In the genomic region with DNA sequence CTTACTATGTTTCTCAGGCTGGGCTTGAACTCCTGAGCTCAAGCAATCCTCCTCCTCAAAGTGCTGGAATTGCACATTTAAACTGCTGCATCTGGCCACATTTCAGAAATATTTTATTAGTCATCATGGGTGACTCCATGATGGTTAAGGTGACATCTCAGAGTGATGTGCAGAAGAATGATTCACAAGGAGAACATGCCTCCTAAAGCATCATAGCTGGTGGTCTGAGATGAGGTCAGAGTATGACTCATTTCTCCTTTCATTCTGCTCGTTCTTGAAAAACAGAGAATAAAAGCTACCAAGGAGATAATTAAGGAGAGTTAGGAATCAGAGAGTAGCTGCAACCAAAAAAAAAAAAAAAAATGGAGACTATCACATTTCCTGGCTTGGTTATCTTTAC, we compare ENCODE assay signal across 15 cellular contexts.
A peak's percentile ranks its signal among the peaks of the same experiment; 100 is the strongest.
DNase-seq lines count a peak whose midpoint lies in the region; ATAC-seq, FAIRE-seq and TF ChIP-seq lines count a peak whose summit lies in the region.
"Had no signal": no experiment of that assay in that cellular context is flagged by ENCODE, and none has a peak within 500 bp of the region (broad histone marks: within the 10 kb centered on the region; RNA-seq: fewer than 3 reads in every experiment).

No MANE protein-coding gene starts in this region.

- H3K4me1 Mint-ChIP-seq in activated CD4-positive, alpha-beta memory T cell treated with anti-CD3 and anti-CD28 coated beads for 36 hours (ENCODE audit: low read depth) = peaks cover 4% of the 10 kb centered on the region
- peaks cover 6% of the 10 kb centered on the region for H3K4me1 Mint-ChIP-seq in activated CD4-positive, alpha-beta memory T cell treated with anti-CD3 and anti-CD28 coated beads, Interleukin-2, amount 10 ng/mL, durations not matched to agents 7 days and 5 days
- peaks cover 19% of the 10 kb centered on the region for H3K4me1 Mint-ChIP-seq in astrocyte (ENCODE audit: low read depth, unreplicated experiment)
- H3K4me1 Mint-ChIP-seq: immature natural killer cell had no signal

- POLR2A ChIA-PET in activated CD4-positive, alpha-beta memory T cell treated with anti-CD3 and anti-CD28 coated beads for 36 hours (lab: Charles Lee) = interaction anchor here (0.8 to 1.2 kb wide), 3 partner anchors 10 to 1195 kb away, joined by 3 to 5 read pairs (median 3); no protein-coding TSS in a partner anchor
- POLR2A ChIA-PET in activated CD4-positive, alpha-beta memory T cell treated with anti-CD3 and anti-CD28 coated beads, Interleukin-2, amount 10 ng/mL, durations not matched to agents 7 days and 5 days (lab: Charles Lee) = no interaction called here

- no peak overlapping the region for H3K4me3 ChIP-seq in astrocyte (ENCODE audit: insufficient read depth, low read depth, low read length)
- H3K4me3 ChIP-seq in skeletal muscle cell (ENCODE audit: low read depth, low read length) = no peak overlapping the region
- no peak overlapping the region for H3K4me3 ChIP-seq in MM.1S (ENCODE audit: low read length)
- H3K4me3 ChIP-seq: ovary, transverse colon had no signal

- H3K27ac Mint-ChIP-seq in activated CD4-positive, alpha-beta memory T cell treated with anti-CD3 and anti-CD28 coated beads for 36 hours = no peak overlapping the region
- no peak overlapping the region for H3K27ac Mint-ChIP-seq in activated CD4-positive, alpha-beta memory T cell treated with anti-CD3 and anti-CD28 coated beads, Interleukin-2, amount 10 ng/mL, durations not matched to agents 7 days and 5 days
- peak overlapping the region; percentile 100 for H3K27ac Mint-ChIP-seq in astrocyte (ENCODE audit: unreplicated experiment)
- H3K27ac Mint-ChIP-seq: immature natural killer cell had no signal

- ATAC-seq in GM21529 (IDR thresholded peaks at IDR 0.05; ENCODE audit: unreplicated experiment) = no peak

- no peaks in the 10 kb centered on the region for H3K9me3 ChIP-seq in astrocyte (ENCODE audit: insufficient read depth, low read depth, low read length)
- H3K9me3 ChIP-seq in MM.1S (replicated peaks; ENCODE audit: insufficient read depth, low read length) = no peaks in the 10 kb centered on the region
- H3K9me3 ChIP-seq: ovary, transverse colon had no signal

- H3K27me3 ChIP-seq in astrocyte (ENCODE audit: insufficient read depth, low read length) (no peaks in the 10 kb centered on the region), MM.1S (replicated peaks; ENCODE audit: insufficient read depth, low read length) (no peaks in the 10 kb centered on the region)
- H3K27me3 ChIP-seq: ovary, transverse colon had no signal

- CTCF ChIA-PET in activated CD4-positive, alpha-beta memory T cell treated with anti-CD3 and anti-CD28 coated beads for 36 hours (lab: Charles Lee) = interaction anchor here (0.7 kb wide), 1 partner anchor 100 kb away, joined by 3 read pairs; no protein-coding TSS in a partner anchor
- CTCF ChIA-PET in activated CD4-positive, alpha-beta memory T cell treated with anti-CD3 and anti-CD28 coated beads, Interleukin-2, amount 10 ng/mL, durations not matched to agents 7 days and 5 days (lab: Charles Lee) = no interaction called here

- H3K4me1 ChIP-seq in astrocyte (ENCODE audit: insufficient read depth, low read length) (peaks cover 4% of the 10 kb centered on the region), MM.1S (ENCODE audit: low read length) (no peaks in the 10 kb centered on the region)
- H3K4me1 ChIP-seq: transverse colon had no signal

- DNase-seq in activated CD4-positive, alpha-beta memory T cell treated with anti-CD3 and anti-CD28 coated beads for 36 hours = peak; percentile 11
- no peak for DNase-seq in activated CD4-positive, alpha-beta memory T cell treated with anti-CD3 and anti-CD28 coated beads, Interleukin-2, amount 10 ng/mL, durations not matched to agents 7 days and 5 days
- DNase-seq in HS-5 (ENCODE audit: low read depth) = peak; percentile 83
- no peak for DNase-seq in astrocyte (ENCODE audit: low read depth)
- DNase-seq in skeletal muscle cell (ENCODE audit: low read depth) = peak; percentile 86
- DNase-seq in MM.1S = no peak
- DNase-seq in T-helper 9 cell = no peak
- DNase-seq: DMS79 treated with DMSO at 0.1 percent for 48 hours, foreskin melanocyte, immature natural killer cell, midbrain, NCI-H1930, ovary, transverse colon had no signal

- H4K20me1 ChIP-seq in astrocyte (ENCODE audit: insufficient read depth, low read length) (no peaks in the 10 kb centered on the region), MM.1S (ENCODE audit: insufficient read depth, low read length) (no peaks in the 10 kb centered on the region)

- H3K36me3 ChIP-seq in astrocyte (ENCODE audit: insufficient read depth, low read length) (no peaks in the 10 kb centered on the region), MM.1S (replicated peaks; ENCODE audit: insufficient read depth, low read length) (no peaks in the 10 kb centered on the region)
- H3K36me3 ChIP-seq: ovary, transverse colon had no signal

- peak overlapping the region; percentile 73 for H3K4me2 ChIP-seq in astrocyte (ENCODE audit: low read length)
- H3K4me2 ChIP-seq in MM.1S (ENCODE audit: low read depth, low read length) = no peak overlapping the region

- no peaks in the 10 kb centered on the region for H3K9me3 Mint-ChIP-seq in activated CD4-positive, alpha-beta memory T cell treated with anti-CD3 and anti-CD28 coated beads for 36 hours
- H3K9me3 Mint-ChIP-seq in activated CD4-positive, alpha-beta memory T cell treated with anti-CD3 and anti-CD28 coated beads, Interleukin-2, amount 10 ng/mL, durations not matched to agents 7 days and 5 days = no peaks in the 10 kb centered on the region
- peaks cover 1% of the 10 kb centered on the region for H3K9me3 Mint-ChIP-seq in astrocyte (ENCODE audit: unreplicated experiment)

- no peak for FAIRE-seq in astrocyte (lab: Jason Lieb, UNC)

- no peak overlapping the region for H3K4me3 Mint-ChIP-seq in activated CD4-positive, alpha-beta memory T cell treated with anti-CD3 and anti-CD28 coated beads for 36 hours
- H3K4me3 Mint-ChIP-seq in activated CD4-positive, alpha-beta memory T cell treated with anti-CD3 and anti-CD28 coated beads, Interleukin-2, amount 10 ng/mL, durations not matched to agents 7 days and 5 days = no peak overlapping the region
- peak overlapping the region; percentile 46 for H3K4me3 Mint-ChIP-seq in astrocyte (ENCODE audit: unreplicated experiment)
- H3K4me3 Mint-ChIP-seq: immature natural killer cell had no signal

- H3K9ac ChIP-seq in astrocyte (ENCODE audit: low read length) (peak overlapping the region; percentile 75), MM.1S (ENCODE audit: low read length) (no peak overlapping the region)

- H3K79me2 ChIP-seq in astrocyte (ENCODE audit: insufficient read depth, low read length) (no peaks in the 10 kb centered on the region), MM.1S (ENCODE audit: low read length) (no peaks in the 10 kb centered on the region)

- intact Hi-C loops in activated CD4-positive, alpha-beta memory T cell treated with anti-CD3 and anti-CD28 coated beads for 36 hours (cut with micrococcal nuclease) = loop anchor here (5.0 kb wide), 3 partner anchors 78 to 113 kb away; no protein-coding TSS in a partner anchor

- peaks cover 13% of the 10 kb centered on the region for H3K27me3 Mint-ChIP-seq in activated CD4-positive, alpha-beta memory T cell treated with anti-CD3 and anti-CD28 coated beads for 36 hours
- no peaks in the 10 kb centered on the region for H3K27me3 Mint-ChIP-seq in activated CD4-positive, alpha-beta memory T cell treated with anti-CD3 and anti-CD28 coated beads, Interleukin-2, amount 10 ng/mL, durations not matched to agents 7 days and 5 days
- H3K27me3 Mint-ChIP-seq in astrocyte (ENCODE audit: low read depth, unreplicated experiment) = no peaks in the 10 kb centered on the region

- peak overlapping the region; percentile 87 for H3K27ac ChIP-seq in astrocyte (ENCODE audit: low read depth, low read length)
- H3K27ac ChIP-seq in MM.1S (ENCODE audit: low read length) = no peak overlapping the region
- H3K27ac ChIP-seq: ovary, transverse colon had no signal

- H3K36me3 Mint-ChIP-seq in activated CD4-positive, alpha-beta memory T cell treated with anti-CD3 and anti-CD28 coated beads for 36 hours = no peaks in the 10 kb centered on the region
- H3K36me3 Mint-ChIP-seq in activated CD4-positive, alpha-beta memory T cell treated with anti-CD3 and anti-CD28 coated beads, Interleukin-2, amount 10 ng/mL, durations not matched to agents 7 days and 5 days (ENCODE audit: low read depth) = no peaks in the 10 kb centered on the region
- no peaks in the 10 kb centered on the region for H3K36me3 Mint-ChIP-seq in astrocyte (ENCODE audit: low read depth, unreplicated experiment)
- H3K36me3 Mint-ChIP-seq: immature natural killer cell had no signal

- H3F3A ChIP-seq in MM.1S (ENCODE audit: insufficient read depth, low read length) = no peaks in the 10 kb centered on the region

- TF ChIP-seq CTCF in astrocyte (IDR thresholded peaks at IDR 0.05; ENCODE audit: insufficient read depth, low read depth, low read length) = no peak
- no peak for TF ChIP-seq CTCF in MM.1S (IDR thresholded peaks at IDR 0.05; ENCODE audit: low read length)

- H2AFZ ChIP-seq in astrocyte (ENCODE audit: low read depth, low read length) = peak overlapping the region; percentile 52
- H2AFZ ChIP-seq in MM.1S (ENCODE audit: low read length) = no peak overlapping the region

- no peaks in the 10 kb centered on the region for H3K9me2 ChIP-seq in MM.1S (replicated peaks; ENCODE audit: insufficient read depth, low read length)

Comparison
In these comparisons a context has a peak if more than half of its experiments do, and no peak if none do; other contexts are left out.
1. DNase-seq: peak in activated CD4-positive, alpha-beta memory T cell treated with anti-CD3 and anti-CD28 coated beads for 36 hours (single experiment), HS-5 (single experiment) and skeletal muscle cell (single experiment); none in activated CD4-positive, alpha-beta memory T cell treated with anti-CD3 and anti-CD28 coated beads, Interleukin-2, amount 10 ng/mL, durations not matched to agents 7 days and 5 days (single experiment), astrocyte (single experiment), MM.1S (single experiment) and T-helper 9 cell (single experiment).